23 cellular contexts compared by ENCODE assay signal in genomic region chr2:147351789-147352188, GRCh38.
DNase-seq lines count a peak whose midpoint lies in the region; ATAC-seq, FAIRE-seq and TF ChIP-seq lines count a peak whose summit lies in the region.
"Had no signal": no experiment of that assay in that cellular context is flagged by ENCODE, and none has a peak within 500 bp of the region (broad histone marks: within the 10 kb centered on the region; RNA-seq: fewer than 3 reads in every experiment).

No MANE protein-coding gene starts in this region.

- TF ChIP-seq CTCF in H1 (IDR thresholded peaks at IDR 0.05; ENCODE audit: control extremely low read depth in 1 of 3, insufficient read depth in 1 of 3, low read depth in 1 of 3, low read length in 3 of 3) (no peak), Caco-2 (IDR thresholded peaks at IDR 0.05; ENCODE audit: insufficient read depth in 1 of 2, low read depth in 1 of 2, low read length in 1 of 2, severe bottlenecking in 1 of 2, unreplicated experiment in 1 of 2) (no peak), upper lobe of left lung (IDR thresholded peaks at IDR 0.05) (no peak)

- intact Hi-C loops in Caco-2 (cut with micrococcal nuclease; ENCODE audit: unreplicated experiment): no loop called here

- no peaks in the 10 kb centered on the region for H3K9me3 ChIP-seq in H1 (ENCODE audit: insufficient read depth in 2 of 2, low read depth in 1 of 2, low read length in 1 of 2)
- no peaks in the 10 kb centered on the region for H3K9me3 ChIP-seq in Caco-2
- H3K9me3 ChIP-seq in upper lobe of left lung: no peaks in the 10 kb centered on the region
- H3K9me3 ChIP-seq: A549, thyroid gland had no signal

- H3K27me3 Mint-ChIP-seq in Caco-2 (ENCODE audit: insufficient read depth, unreplicated experiment): no peaks in the 10 kb centered on the region
- H3K27me3 Mint-ChIP-seq: B cell; memory B cell; stimulated activated naive CD8-positive, alpha-beta T cell treated with anti-CD3 and anti-CD28 coated beads, Interleukin-15, amount 100 ng/mL, for 72 hours had no signal

- no peaks in the 10 kb centered on the region for H3K79me1 ChIP-seq in H1 (ENCODE audit: low read depth, low read length)

- no peaks in the 10 kb centered on the region for H3K79me2 ChIP-seq in H1 (ENCODE audit: control insufficient read depth in 1 of 2, insufficient read depth in 2 of 2, low read length in 2 of 2)

- H2BK5ac ChIP-seq in H1 (ENCODE audit: low read depth, low read length): no peak overlapping the region

- POLR2A ChIA-PET in H1 (lab: Charles Lee; ENCODE audit: partially characterized antibody) (no interaction called here), Caco-2 (lab: Charles Lee) (no interaction called here)

- H3K4me1 ChIP-seq in H1 (replicated peaks in 1 of 4; ENCODE audit: control insufficient read depth in 3 of 4, insufficient read depth in 4 of 4, low read length in 3 of 4): peaks cover 0 to 2% (median 0%) of the 10 kb centered on the region in 4 experiments; a peak in 1 of 7 replicates
- no peaks in the 10 kb centered on the region for H3K4me1 ChIP-seq in Caco-2
- H3K4me1 ChIP-seq in upper lobe of left lung: no peaks in the 10 kb centered on the region
- H3K4me1 ChIP-seq: A549, thyroid gland had no signal

- H2AFZ ChIP-seq in H1 (ENCODE audit: low read length): 0 out of 2 replicates have a peak overlapping the region, but pooled peaks have one; percentile 30

- no peak overlapping the region for H3K4me3 Mint-ChIP-seq in Caco-2 (ENCODE audit: unreplicated experiment)
- H3K4me3 Mint-ChIP-seq: activated CD4-positive, alpha-beta T cell treated with anti-CD3 and anti-CD28 coated beads, Interleukin-2, amount 10 ng/mL, durations not matched to agents 7 days and 5 days; activated T-cell treated with anti-CD3 and anti-CD28 coated beads, Interleukin-2, amount 50 U/mL, for 4 hours; B cell; immature natural killer cell; memory B cell; stimulated activated naive CD8-positive, alpha-beta T cell treated with anti-CD3 and anti-CD28 coated beads, Interleukin-15, amount 100 ng/mL, for 72 hours had no signal

- TF ChIP-seq RAD21 in H1 (IDR thresholded peaks at IDR 0.05 in 1 of 2, conservative IDR thresholded peaks at IDR 0.05 in 1 of 2; ENCODE audit: low read depth in 2 of 2, low read length in 2 of 2): no peak

- H3K23ac ChIP-seq in H1 (ENCODE audit: insufficient read length): no peak overlapping the region

- TF ChIP-seq EP300 in H1 (IDR thresholded peaks at IDR 0.05; ENCODE audit: borderline replicate concordance in 1 of 2, low read depth in 2 of 2, low read length in 2 of 2): no peak
- no peak for TF ChIP-seq EP300 in upper lobe of left lung (IDR thresholded peaks at IDR 0.05)

- no peak overlapping the region for H3K4ac ChIP-seq in H1 (replicated peaks; ENCODE audit: insufficient read length, low read depth, low read length)

- H3K36me3 ChIP-seq in H1 (ENCODE audit: control insufficient read depth in 2 of 4, insufficient read depth in 4 of 4, low read length in 3 of 4): no peaks in the 10 kb centered on the region
- H3K36me3 ChIP-seq in Caco-2 (ENCODE audit: control insufficient read depth, insufficient read depth, low read length): no peaks in the 10 kb centered on the region
- no peaks in the 10 kb centered on the region for H3K36me3 ChIP-seq in upper lobe of left lung
- H3K36me3 ChIP-seq: thyroid gland had no signal

- H2BK12ac ChIP-seq in H1 (ENCODE audit: low read depth, low read length): no peak overlapping the region

- no peaks in the 10 kb centered on the region for H3K4me1 Mint-ChIP-seq in Caco-2 (ENCODE audit: low read depth, unreplicated experiment)
- H3K4me1 Mint-ChIP-seq: activated CD4-positive, alpha-beta T cell treated with anti-CD3 and anti-CD28 coated beads, Interleukin-2, amount 10 ng/mL, durations not matched to agents 7 days and 5 days; B cell; memory B cell; stimulated activated naive CD8-positive, alpha-beta T cell treated with anti-CD3 and anti-CD28 coated beads, Interleukin-15, amount 100 ng/mL, for 72 hours had no signal

- FAIRE-seq in H1 (lab: Jason Lieb, UNC): no peak
- FAIRE-seq: A549 had no signal

- no peaks in the 10 kb centered on the region for H3K27me3 ChIP-seq in H1 (replicated peaks in 1 of 4; ENCODE audit: control insufficient read depth in 3 of 4, extremely low read depth in 1 of 4, insufficient read depth in 3 of 4, low read length in 3 of 4)
- no peaks in the 10 kb centered on the region for H3K27me3 ChIP-seq in Caco-2 (replicated peaks; ENCODE audit: control insufficient read depth, insufficient read depth, low read length)
- H3K27me3 ChIP-seq in upper lobe of left lung: no peaks in the 10 kb centered on the region
- H3K27me3 ChIP-seq: thyroid gland had no signal

- TF ChIP-seq POLR2A in H1 (IDR thresholded peaks at IDR 0.05; ENCODE audit: control extremely low read depth in 1 of 2, low read depth in 2 of 2, low read length in 2 of 2): no peak
- no peak for TF ChIP-seq POLR2A in upper lobe of left lung (IDR thresholded peaks at IDR 0.05)

- H2BK120ac ChIP-seq in H1 (replicated peaks; ENCODE audit: low read depth, low read length): no peak overlapping the region

- H4K20me1 ChIP-seq in H1 (replicated peaks in 1 of 2; ENCODE audit: control insufficient read depth in 1 of 2, insufficient read depth in 2 of 2, low read length in 2 of 2): no peaks in the 10 kb centered on the region

- CTCF ChIA-PET in H1 (lab: Charles Lee; ENCODE audit: partially characterized antibody) (interaction anchor here (1.2 kb wide), 2 partner anchors 15 to 492 kb away, joined by 3 to 4 read pairs; no protein-coding TSS in a partner anchor), Caco-2 (lab: Charles Lee) (no interaction called here)

- DNase-seq in NCI-H2107 treated with DMSO at 0.1 percent for 48 hours (lab: John Stamatoyannopoulos, UW; ENCODE audit: unreplicated experiment) (peak; percentile 21), NCI-H2107 (lab: John Stamatoyannopoulos, UW) (no peak), NCI-H748 treated with DMSO at 0.1 percent for 48 hours (lab: John Stamatoyannopoulos, UW) (peak; percentile 13), H1 (ENCODE audit: low read depth in 1 of 2, low spot score in 2 of 2) (no peak), Caco-2 (no peak), HK-2 (ENCODE audit: unreplicated experiment) (no peak), upper lobe of left lung (no peak), SW 1271 (lab: John Stamatoyannopoulos, UW) (no peak)
- DNase-seq: activated CD4-positive, alpha-beta T cell treated with anti-CD3 and anti-CD28 coated beads, Interleukin-2, amount 10 ng/mL, durations not matched to agents 7 days and 5 days; activated gamma-delta T cell treated with Interleukin-2 at 50 U/mL for 16 hours; activated T-cell treated with anti-CD3 and anti-CD28 coated beads, Interleukin-2, amount 50 U/mL, for 4 hours; GOT3; immature natural killer cell; NCI-H2227 treated with DMSO at 0.1 percent for 48 hours; SIG-M5; stimulated activated naive CD8-positive, alpha-beta T cell treated with anti-CD3 and anti-CD28 coated beads, Interleukin-15, amount 100 ng/mL, for 72 hours; T1000; thyroid gland had no signal

- H3K36me3 Mint-ChIP-seq in Caco-2 (ENCODE audit: insufficient read depth, unreplicated experiment): no peaks in the 10 kb centered on the region
- H3K36me3 Mint-ChIP-seq: immature natural killer cell, memory B cell had no signal

- ATAC-seq in upper lobe of left lung (ENCODE audit: low FRiP score in 2 of 2): no peak
- ATAC-seq: A549; activated T-cell treated with anti-CD3 and anti-CD28 coated beads, Interleukin-2, amount 50 U/mL, for 4 hours; Panc1; stimulated activated naive CD8-positive, alpha-beta T cell treated with anti-CD3 and anti-CD28 coated beads, Interleukin-15, amount 100 ng/mL, for 72 hours had no signal

- no peak overlapping the region for H3K27ac Mint-ChIP-seq in Caco-2 (ENCODE audit: unreplicated experiment)
- H3K27ac Mint-ChIP-seq: activated CD4-positive, alpha-beta T cell treated with anti-CD3 and anti-CD28 coated beads, Interleukin-2, amount 10 ng/mL, durations not matched to agents 7 days and 5 days; B cell; immature natural killer cell; memory B cell; stimulated activated naive CD8-positive, alpha-beta T cell treated with anti-CD3 and anti-CD28 coated beads, Interleukin-15, amount 100 ng/mL, for 72 hours had no signal

- no peak overlapping the region for H4K5ac ChIP-seq in H1 (ENCODE audit: insufficient read length, low read depth, low read length)

- no peak overlapping the region for H3K27ac ChIP-seq in H1 (ENCODE audit: low read depth, low read length)
- H3K27ac ChIP-seq in upper lobe of left lung: no peak overlapping the region
- H3K27ac ChIP-seq: A549, skin epidermis, thyroid gland had no signal

- H4K91ac ChIP-seq in H1 (replicated peaks; ENCODE audit: insufficient read length, low read length): no peak overlapping the region

- peaks cover 10% of the 10 kb centered on the region for H3K9me3 Mint-ChIP-seq in Caco-2 (ENCODE audit: unreplicated experiment)
- H3K9me3 Mint-ChIP-seq: activated CD4-positive, alpha-beta T cell treated with anti-CD3 and anti-CD28 coated beads, Interleukin-2, amount 10 ng/mL, durations not matched to agents 7 days and 5 days; activated T-cell treated with anti-CD3 and anti-CD28 coated beads, Interleukin-2, amount 50 U/mL, for 4 hours; immature natural killer cell; memory B cell; stimulated activated naive CD8-positive, alpha-beta T cell treated with anti-CD3 and anti-CD28 coated beads, Interleukin-15, amount 100 ng/mL, for 72 hours had no signal

- no peak overlapping the region for H3K18ac ChIP-seq in H1 (ENCODE audit: extremely low read depth, low read length)

- H3K9ac ChIP-seq in H1 (replicated peaks in 1 of 4; ENCODE audit: extremely low read depth in 1 of 4, low read depth in 3 of 4, low read length in 3 of 4): no peak overlapping the region

- H3K23me2 ChIP-seq in H1 (ENCODE audit: low read depth, low read length): no peaks in the 10 kb centered on the region

- no peak overlapping the region for H3K56ac ChIP-seq in H1 (replicated peaks; ENCODE audit: insufficient read length, low read depth, low read length)

- no peak overlapping the region for H2AK5ac ChIP-seq in H1 (ENCODE audit: low read depth, low read length)

- no peak overlapping the region for H3K14ac ChIP-seq in H1 (ENCODE audit: insufficient read length)

- H4K8ac ChIP-seq in H1 (ENCODE audit: extremely low read depth, insufficient read depth, low read length): no peak overlapping the region

- H3K4me3 ChIP-seq in H1 (ENCODE audit: extremely low read depth in 1 of 4, insufficient read depth in 2 of 4, low read depth in 3 of 4, low read length in 4 of 4) (no peak overlapping the region), Caco-2 (ENCODE audit: low read depth, low read length) (no peak overlapping the region), upper lobe of left lung (no peak overlapping the region)
- H3K4me3 ChIP-seq: A549, skin epidermis, thyroid gland had no signal

- no peak overlapping the region for H2BK20ac ChIP-seq in H1 (ENCODE audit: low read length)

- no peak overlapping the region for H2BK15ac ChIP-seq in H1 (ENCODE audit: low read length)

- BruUV-seq in Caco-2 (replicated peaks; lab: Mats Ljungman, UMichigan): no TSS peak

- H3K4me2 ChIP-seq in H1 (ENCODE audit: insufficient read depth in 1 of 2, low read depth in 2 of 2, low read length in 2 of 2): no peak overlapping the region
- H3K4me2 ChIP-seq: A549 had no signal

- 95% methylated on average over 5 of the region's 5 CpGs; no CpG with 5 or more reads in 1 of the 2 experiments for WGBS in H1 (ENCODE audit: extremely low coverage in 1 of 2, insufficient coverage in 1 of 2, insufficient read length in 1 of 2, insufficient replicate concordance in 2 of 2, low coverage in 1 of 2, low lambda C conversion rate in 2 of 2, missing lambda C conversion rate in 1 of 2), 2 experiments
- WGBS in upper lobe of left lung, 2 donors: 89 to 94% methylated on average over 5 of the region's 5 CpGs

Comparison
In these comparisons a context has a peak if more than half of its experiments do, and no peak if none do; other contexts are left out.
1. DNase-seq: peak in NCI-H2107 treated with DMSO at 0.1 percent for 48 hours (single experiment) and NCI-H748 treated with DMSO at 0.1 percent for 48 hours (single experiment); none in NCI-H2107 (single experiment), H1 (0 of 2), Caco-2 (0 of 2), HK-2 (single experiment), upper lobe of left lung (0 of 2) and SW 1271 (0 of 2).